In the genomic region with DNA sequence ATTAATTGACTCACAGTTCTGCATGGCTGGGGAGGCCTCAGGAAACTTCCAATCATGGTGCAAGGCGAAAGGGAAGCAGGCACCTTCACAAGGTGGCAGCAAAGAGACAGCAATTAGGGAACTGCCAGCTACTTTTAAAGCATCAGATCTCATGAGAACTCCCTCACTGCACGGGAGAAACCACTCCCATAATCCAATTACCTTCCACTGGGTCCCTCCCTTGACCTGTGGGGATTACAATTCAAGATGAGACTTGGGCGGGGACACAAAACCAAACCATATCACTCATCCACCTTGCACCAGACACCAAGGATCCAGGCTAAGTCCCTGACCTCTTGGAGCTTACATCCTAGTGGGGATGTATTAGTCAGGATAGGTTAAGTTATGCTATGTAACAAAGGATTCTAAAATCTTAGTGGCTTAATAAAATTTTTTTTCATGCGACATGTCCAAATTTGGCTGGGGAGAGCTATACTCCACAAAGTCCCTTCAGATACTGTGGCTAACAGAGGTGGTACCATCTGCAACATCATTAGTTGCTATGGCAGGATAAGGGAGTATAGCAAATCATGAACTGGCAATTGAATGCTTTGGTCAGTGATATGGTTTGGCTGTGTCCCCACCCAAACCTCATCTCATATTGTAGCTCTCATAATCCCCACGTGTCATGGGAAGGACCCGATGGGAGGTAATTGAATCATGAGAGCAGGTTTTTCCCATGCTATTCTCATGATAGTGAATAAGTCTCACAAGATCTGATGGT, we compare ENCODE assay signal across 17 cellular contexts. TPM values are rescaled to one million over a fixed set of nuclear protein-coding genes. Genes with fewer than 3 reads are reported as not detected.
DNase-seq lines count a peak whose midpoint lies in the region; ATAC-seq, FAIRE-seq and TF ChIP-seq lines count a peak whose summit lies in the region.
"Had no signal": no experiment of that assay in that cellular context is flagged by ENCODE, and none has a peak within 500 bp of the region (broad histone marks: within the 10 kb centered on the region; RNA-seq: fewer than 3 reads in every experiment).

No MANE protein-coding gene starts in this region.

- H3K4me1 Mint-ChIP-seq in stimulated activated naive CD8-positive, alpha-beta T cell treated with anti-CD3 and anti-CD28 coated beads, Interleukin-15, amount 100 ng/mL, for 72 hours, result peaks cover 35% of the 10 kb centered on the region

- peak overlapping the region in 1 of 2 donors; percentile 42 for H3K27ac Mint-ChIP-seq in stimulated activated naive CD8-positive, alpha-beta T cell treated with anti-CD3 and anti-CD28 coated beads, Interleukin-15, amount 100 ng/mL, for 72 hours

- ATAC-seq in stimulated activated naive CD8-positive, alpha-beta T cell treated with anti-CD3 and anti-CD28 coated beads, Interleukin-15, Interleukin-2, amounts not matched to agents 100 U/mL and 50 U/mL, for 24 hours, result no peak
- no peak for ATAC-seq in stimulated activated naive CD8-positive, alpha-beta T cell treated with anti-CD3 and anti-CD28 coated beads, Interleukin-15, amount 100 ng/mL, for 72 hours

- H3K27me3 ChIP-seq in bronchial epithelial cell (ENCODE audit: control insufficient read depth, insufficient read depth, low read length), result no peaks in the 10 kb centered on the region
- H3K27me3 ChIP-seq: ovary, thyroid gland had no signal

- TF ChIP-seq CTCF in bronchial epithelial cell (IDR thresholded peaks at IDR 0.05; ENCODE audit: insufficient read depth, low read length, severe bottlenecking) (peak; percentile 19), kidney (IDR thresholded peaks at IDR 0.05; ENCODE audit: borderline replicate concordance, extremely low read depth, insufficient read depth) (no peak)

- H3K27ac ChIP-seq in kidney (ENCODE audit: low read depth in 2 of 2, low read length in 2 of 2), result no peak overlapping the region
- H3K27ac ChIP-seq: esophagus squamous epithelium, HL-60, ovary, thyroid gland had no signal

- H3K36me3 ChIP-seq in bronchial epithelial cell (ENCODE audit: control insufficient read depth, insufficient read depth, low read length) (no peaks in the 10 kb centered on the region), kidney (ENCODE audit: control insufficient read depth in 1 of 2, insufficient read depth in 2 of 2, low read length in 2 of 2) (no peaks in the 10 kb centered on the region)
- H3K36me3 ChIP-seq: esophagus squamous epithelium, ovary, thyroid gland had no signal

- H3K9me3 ChIP-seq in kidney (ENCODE audit: control insufficient read depth in 1 of 2, low read length in 2 of 2), result no peaks in the 10 kb centered on the region
- H3K9me3 ChIP-seq: ovary, thyroid gland had no signal

- H3K27me3 Mint-ChIP-seq in stimulated activated naive CD8-positive, alpha-beta T cell treated with anti-CD3 and anti-CD28 coated beads, Interleukin-15, amount 100 ng/mL, for 72 hours, result no peaks in the 10 kb centered on the region

- H3K4me1 ChIP-seq in kidney (ENCODE audit: control insufficient read depth in 1 of 2, insufficient read depth in 1 of 2, low read depth in 1 of 2, low read length in 2 of 2), result no peaks in the 10 kb centered on the region
- H3K4me1 ChIP-seq: esophagus squamous epithelium, thyroid gland had no signal

- no peak overlapping the region for H3K4me3 Mint-ChIP-seq in stimulated activated naive CD8-positive, alpha-beta T cell treated with anti-CD3 and anti-CD28 coated beads, Interleukin-15, amount 100 ng/mL, for 72 hours

- no peak overlapping the region for H3K9ac ChIP-seq in kidney (ENCODE audit: low read length in 2 of 2)

- no peak for FAIRE-seq in bronchial epithelial cell (lab: Jason Lieb, UNC)
- FAIRE-seq in kidney (lab: Jason Lieb, UNC), result no peak

- DNase-seq in stimulated activated naive CD8-positive, alpha-beta T cell treated with anti-CD3 and anti-CD28 coated beads, Interleukin-15, Interleukin-2, amounts not matched to agents 100 U/mL and 50 U/mL, for 24 hours, result peak; percentile 8
- no peak for DNase-seq in stimulated activated naive CD8-positive, alpha-beta T cell treated with anti-CD3 and anti-CD28 coated beads, Interleukin-15, amount 100 ng/mL, for 72 hours
- peak; percentile 29 for DNase-seq in NCI-H69 (lab: John Stamatoyannopoulos, UW)
- DNase-seq in bronchial epithelial cell (ENCODE audit: low read depth), result no peak
- DNase-seq in cerebellum (ENCODE audit: low spot score), result no peak
- DNase-seq in DMS79 (lab: John Stamatoyannopoulos, UW), result no peak
- DNase-seq in kidney, result no peak
- DNase-seq in cerebellar nuclear complex (lab: John Stamatoyannopoulos, UW), result no peak
- DNase-seq: activated CD4-positive, CD25-positive, alpha-beta regulatory T cell treated with anti-CD3 and anti-CD28 coated beads, Interleukin-2, amount 50 U/mL, for 72 hours; esophagus squamous epithelium; HCEC 1CT; NCI-H1417 treated with DMSO at 0.1 percent for 48 hours; ovary; thyroid gland had no signal

- intact Hi-C loops in kidney (cut with DNase I), result no loop called here

- H3K4me3 ChIP-seq in bronchial epithelial cell (ENCODE audit: low read depth, low read length) (no peak overlapping the region), kidney (ENCODE audit: low read length in 2 of 2) (no peak overlapping the region)
- H3K4me3 ChIP-seq: esophagus squamous epithelium, ovary, thyroid gland had no signal

- peaks cover 12% of the 10 kb centered on the region in 2 donors for H3K9me3 Mint-ChIP-seq in stimulated activated naive CD8-positive, alpha-beta T cell treated with anti-CD3 and anti-CD28 coated beads, Interleukin-15, amount 100 ng/mL, for 72 hours

RNA-seq across cellular contexts. Expression of gene FAM187B, which starts 8.3 kb away (rescaled TPM):
- total RNA-seq in bronchial epithelial cell (not detected in 2 replicates), cerebellum (not detected), kidney (not detected)
- polyA plus RNA-seq in kidney (ENCODE audit: insufficient read depth, low read depth, low replicate concordance), result not detected
- total RNA-seq: esophagus squamous epithelium, kidney epithelial cell, ovary, RPMI7951 had no signal

RNA-seq across cellular contexts. Expression of gene LSR, which starts 12.0 kb away (rescaled TPM):
- total RNA-seq in bronchial epithelial cell (11.3 and 27.0 TPM in 2 replicates), cerebellum (2.6 TPM), kidney (87.2 TPM)
- polyA plus RNA-seq in kidney (ENCODE audit: insufficient read depth, low read depth, low replicate concordance), result 37.9 TPM

RNA-seq across cellular contexts. Expression of gene USF2, which starts 31.9 kb away (rescaled TPM):
- total RNA-seq in bronchial epithelial cell (60.8 and 67.3 TPM in 2 replicates), cerebellum (39.4 TPM), kidney (118 TPM)
- polyA plus RNA-seq in kidney (ENCODE audit: insufficient read depth, low read depth, low replicate concordance), result 82.8 TPM

RNA-seq across cellular contexts. Expression of gene HAMP, which starts 45.5 kb away (rescaled TPM):
- total RNA-seq in bronchial epithelial cell, result not detected in 2 replicates
- not detected for total RNA-seq in cerebellum
- 1.3 TPM for total RNA-seq in kidney
- polyA plus RNA-seq in kidney (ENCODE audit: insufficient read depth, low read depth, low replicate concordance), result 1.1 TPM
- total RNA-seq: esophagus squamous epithelium, kidney epithelial cell, RPMI7951, thyroid gland had no signal

RNA-seq across cellular contexts. Expression of gene MAG, which starts 55.1 kb away (rescaled TPM):
- total RNA-seq in bronchial epithelial cell (not detected in 2 replicates), cerebellum (0.91 TPM), kidney (1.1 TPM)
- 0.41 TPM for polyA plus RNA-seq in kidney (ENCODE audit: insufficient read depth, low read depth, low replicate concordance)
- total RNA-seq: RPMI7951 had no signal

Comparison
In these comparisons a context has a peak if more than half of its experiments do, and no peak if none do; other contexts are left out.
1. DNase-seq: peak in stimulated activated naive CD8-positive, alpha-beta T cell treated with anti-CD3 and anti-CD28 coated beads, Interleukin-15, Interleukin-2, amounts not matched to agents 100 U/mL and 50 U/mL, for 24 hours (single experiment) and NCI-H69 (single experiment); none in stimulated activated naive CD8-positive, alpha-beta T cell treated with anti-CD3 and anti-CD28 coated beads, Interleukin-15, amount 100 ng/mL, for 72 hours (0 of 2), bronchial epithelial cell (single experiment), cerebellum (single experiment), DMS79 (single experiment), kidney (single experiment) and cerebellar nuclear complex (0 of 2).